Comparison of ENCODE assay signal across 36 cellular contexts in genomic region chr15:62090988-62091387, GRCh38. TPM values are rescaled to one million over a fixed set of nuclear protein-coding genes. Genes with fewer than 3 reads are reported as not detected.
"Had no signal": no experiment of that assay in that cellular context is flagged by ENCODE, and none has a peak within 500 bp of the region (broad histone marks: within the 10 kb centered on the region; RNA-seq: fewer than 3 reads in every experiment).

No MANE protein-coding gene starts in this region.

- H3K9ac ChIP-seq: KMS-11 had no signal

- H3K36me3 ChIP-seq: MG63 had no signal

- H3K4me2 ChIP-seq: KMS-11 had no signal

- H3K27ac ChIP-seq: KMS-11 had no signal

- H3K27me3 ChIP-seq: MG63 had no signal

- H3K9me3 ChIP-seq: MG63 had no signal

- DNase-seq: Karpas-422, Kasumi-1, MG63, MM.1S, MV-4-11, NCI-H1048, NCI-H1092, NCI-H1092 treated with DMSO at 0.1 percent for 48 hours, NCI-H1105, NCI-H1105 treated with DMSO at 0.1 percent for 48 hours, NCI-H1417, NCI-H1417 treated with DMSO at 0.1 percent for 48 hours, NCI-H1436, NCI-H1436 treated with DMSO at 0.1 percent for 48 hours, NCI-H146, NCI-H1694, NCI-H1694 treated with DMSO at 0.1 percent for 48 hours, NCI-H187, NCI-H187 treated with DMSO at 0.1 percent for 48 hours, NCI-H1930, NCI-H2029, NCI-H2029 treated with DMSO at 0.1 percent for 48 hours, NCI-H2081, NCI-H2081 treated with DMSO at 0.1 percent for 48 hours, NCI-H2107, NCI-H2171, NCI-H2171 treated with DMSO at 0.1 percent for 48 hours, NCI-H2227 treated with DMSO at 0.1 percent for 48 hours, NCI-H226, NCI-H345, NCI-H446, NCI-H446 treated with DMSO at 0.1 percent for 48 hours, NCI-H510A had no signal

- H3K4me3 ChIP-seq: MG63 had no signal

RNA-seq across cellular contexts. Expression of gene C2CD4A, which starts 24.2 kb away (rescaled TPM):
- total RNA-seq: LHCN-M2, M059J had no signal
